ENCODE assay signal across 28 cellular contexts in genomic region chr5:22557251-22557650, GRCh38.
DNase-seq lines count a peak whose midpoint lies in the region; ATAC-seq, FAIRE-seq and TF ChIP-seq lines count a peak whose summit lies in the region.
"Had no signal": no experiment of that assay in that cellular context is flagged by ENCODE, and none has a peak within 500 bp of the region (broad histone marks: within the 10 kb centered on the region; RNA-seq: fewer than 3 reads in every experiment).

No MANE protein-coding gene starts in this region.

- no peak for ATAC-seq in upper lobe of right lung

- DNase-seq in NCI-H82 (lab: John Stamatoyannopoulos, UW) (peak; percentile 33), NCI-H82 treated with DMSO at 0.1 percent for 48 hours (lab: John Stamatoyannopoulos, UW; ENCODE audit: unreplicated experiment) (no peak), NCI-H524 treated with DMSO at 0.1 percent for 48 hours (lab: John Stamatoyannopoulos, UW) (peak; percentile 71), WERI-Rb-1 (no peak), cerebellum (ENCODE audit: low spot score) (peak; percentile 30), kidney glomerular epithelial cell (lab: John Stamatoyannopoulos, UW) (no peak), upper lobe of right lung (no peak), kidney (no peak)
- DNase-seq: 8988T; ACHN; BE2C; C1 segment of cervical spinal cord; CD4-positive, alpha-beta memory T cell; CD4-positive, CD25-positive, alpha-beta regulatory T cell; CD8-positive, alpha-beta memory T cell; COR-L47; DMS 273 treated with DMSO at 0.1 percent for 48 hours; DMS153; DMS53; DMS79; DND-41; EL; GF-D8 had no signal

- H3K4me1 ChIP-seq in upper lobe of right lung (no peaks in the 10 kb centered on the region), kidney (ENCODE audit: control insufficient read depth in 1 of 2, insufficient read depth in 1 of 2, low read depth in 1 of 2, low read length in 2 of 2) (no peaks in the 10 kb centered on the region)
- H3K4me1 ChIP-seq: BLaER1 had no signal

- H3K36me3 ChIP-seq in WERI-Rb-1: no peaks in the 10 kb centered on the region
- H3K36me3 ChIP-seq in upper lobe of right lung: no peaks in the 10 kb centered on the region
- no peaks in the 10 kb centered on the region for H3K36me3 ChIP-seq in kidney (ENCODE audit: control insufficient read depth in 1 of 2, insufficient read depth in 2 of 2, low read length in 2 of 2)
- H3K36me3 ChIP-seq: BE2C, BLaER1 had no signal

- H3K27me3 ChIP-seq in WERI-Rb-1 (ENCODE audit: insufficient read depth, low read depth, severe bottlenecking): no peaks in the 10 kb centered on the region
- H3K27me3 ChIP-seq in upper lobe of right lung: no peaks in the 10 kb centered on the region
- H3K27me3 ChIP-seq: BE2C, BLaER1 had no signal

- no peak for FAIRE-seq in kidney (lab: Jason Lieb, UNC)
- FAIRE-seq: A204.1, G401.6, GM12891, GM19239 had no signal

- H3K9ac ChIP-seq in kidney (ENCODE audit: low read length in 2 of 2): no peak overlapping the region
- H3K9ac ChIP-seq: BLaER1 had no signal

- peak overlapping the region; percentile 19 for H3K27ac ChIP-seq in WERI-Rb-1
- H3K27ac ChIP-seq in upper lobe of right lung: no peak overlapping the region
- H3K27ac ChIP-seq in kidney (ENCODE audit: low read depth in 2 of 2, low read length in 2 of 2): no peak overlapping the region
- H3K27ac ChIP-seq: BLaER1 had no signal

- TF ChIP-seq CTCF in WERI-Rb-1 (IDR thresholded peaks at IDR 0.05; ENCODE audit: low read depth, low read length): no peak
- TF ChIP-seq CTCF in upper lobe of right lung (IDR thresholded peaks at IDR 0.05): no peak
- TF ChIP-seq CTCF in kidney (IDR thresholded peaks at IDR 0.05; ENCODE audit: borderline replicate concordance, extremely low read depth, insufficient read depth): no peak

- intact Hi-C loops in upper lobe of right lung (cut with DNase I) (no loop called here), kidney (cut with DNase I) (no loop called here)

- H3K4me3 ChIP-seq in WERI-Rb-1 (ENCODE audit: low read depth, low read length): no peak overlapping the region; the same call in 1 of the 2 replicates
- no peak overlapping the region for H3K4me3 ChIP-seq in upper lobe of right lung
- H3K4me3 ChIP-seq in kidney (ENCODE audit: low read length in 2 of 2): no peak overlapping the region
- H3K4me3 ChIP-seq: BLaER1 had no signal

- H3K9me3 ChIP-seq in WERI-Rb-1 (ENCODE audit: severe bottlenecking) (no peaks in the 10 kb centered on the region), upper lobe of right lung (no peaks in the 10 kb centered on the region), kidney (ENCODE audit: control insufficient read depth in 1 of 2, low read length in 2 of 2) (no peaks in the 10 kb centered on the region)
- H3K9me3 ChIP-seq: BE2C, BLaER1 had no signal

Comparison
In these comparisons a context has a peak if more than half of its experiments do, and no peak if none do; other contexts are left out.
1. DNase-seq: peak in NCI-H82 (single experiment), NCI-H524 treated with DMSO at 0.1 percent for 48 hours (single experiment) and cerebellum (single experiment); none in NCI-H82 treated with DMSO at 0.1 percent for 48 hours (single experiment), WERI-Rb-1 (single experiment), kidney glomerular epithelial cell (single experiment), upper lobe of right lung (single experiment) and kidney (single experiment).